In the genomic region with DNA sequence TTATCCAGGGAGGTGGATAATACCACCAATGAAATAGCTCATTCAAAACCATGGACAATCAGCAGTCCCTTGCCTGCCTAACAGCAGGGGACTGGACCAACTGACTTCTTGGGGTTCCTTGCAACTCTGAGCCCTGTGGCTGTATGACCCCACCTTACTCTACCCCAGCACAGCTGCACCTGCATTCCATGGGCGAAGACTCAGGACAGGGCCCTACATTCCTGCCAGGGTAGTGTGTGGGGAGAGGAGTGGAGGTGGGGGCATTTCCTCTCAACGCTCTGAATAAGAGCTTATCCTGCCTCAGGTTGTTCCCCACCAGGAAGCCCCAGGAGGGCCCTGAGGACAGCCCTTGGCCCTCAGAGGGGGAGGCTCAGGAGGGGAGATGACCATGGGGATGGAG, we compare ENCODE assay signal across 15 cellular contexts. TPM values are rescaled to one million over a fixed set of nuclear protein-coding genes. Genes with fewer than 3 reads are reported as not detected.
A peak's percentile ranks its signal among the peaks of the same experiment; 100 is the strongest.
DNase-seq lines count a peak whose midpoint lies in the region; ATAC-seq and TF ChIP-seq lines count a peak whose summit lies in the region.
"Had no signal": no experiment of that assay in that cellular context is flagged by ENCODE, and none has a peak within 500 bp of the region (broad histone marks: within the 10 kb centered on the region; RNA-seq: fewer than 3 reads in every experiment).

No MANE protein-coding gene starts in this region.

- H3K4me3 ChIP-seq in mammary epithelial cell (replicated peaks in 1 of 3; ENCODE audit: insufficient read depth in 1 of 3, low read depth in 2 of 3, low read length in 3 of 3) (no peak overlapping the region), breast epithelium (no peak overlapping the region)
- H3K4me3 ChIP-seq: BLaER1, GM12878 had no signal

- H3K27ac Mint-ChIP-seq in WTC11 = no peak overlapping the region
- peak overlapping the region; percentile 50 for H3K27ac Mint-ChIP-seq in stimulated activated effector memory CD8-positive, alpha-beta T cell treated with anti-CD3 and anti-CD28 coated beads, Interleukin-12 subunit alpha, Interleukin-12 subunit beta, amount 100 ng/mL, for 72 hours

- no peaks in the 10 kb centered on the region for H3K36me3 Mint-ChIP-seq in WTC11
- no peaks in the 10 kb centered on the region for H3K36me3 Mint-ChIP-seq in stimulated activated effector memory CD8-positive, alpha-beta T cell treated with anti-CD3 and anti-CD28 coated beads, Interleukin-12 subunit alpha, Interleukin-12 subunit beta, amount 100 ng/mL, for 72 hours
- H3K36me3 Mint-ChIP-seq: CD8-positive, alpha-beta memory T cell had no signal

- H3K4me1 ChIP-seq in mammary epithelial cell (ENCODE audit: insufficient read depth, low read length) (peaks cover 4% of the 10 kb centered on the region), breast epithelium (no peaks in the 10 kb centered on the region)
- H3K4me1 ChIP-seq: BLaER1 had no signal

- no peaks in the 10 kb centered on the region for H3K79me2 ChIP-seq in mammary epithelial cell (ENCODE audit: insufficient read depth, low read length)

- WGBS in mammary epithelial cell (ENCODE audit: low coverage, missing lambda C conversion rate) = 100% methylated on average over 2 of the region's 2 CpGs

- TF ChIP-seq CTCF in mammary epithelial cell (conservative IDR thresholded peaks at IDR 0.05 in 1 of 2, IDR thresholded peaks at IDR 0.05 in 1 of 2; ENCODE audit: extremely low read depth in 1 of 2, insufficient read depth in 1 of 2, low read depth in 1 of 2, low read length in 2 of 2) = no peak
- no peak for TF ChIP-seq CTCF in breast epithelium (IDR thresholded peaks at IDR 0.05)
- TF ChIP-seq CTCF in WTC11 (IDR thresholded peaks at IDR 0.05) = no peak

- H3K36me3 ChIP-seq in mammary epithelial cell (ENCODE audit: insufficient read depth, low read length) (no peaks in the 10 kb centered on the region), breast epithelium (no peaks in the 10 kb centered on the region)
- H3K36me3 ChIP-seq: BLaER1 had no signal

- peak overlapping the region; percentile 82 for H2AFZ ChIP-seq in mammary epithelial cell (ENCODE audit: low read depth, low read length)

- DNase-seq in mammary epithelial cell = no peak
- DNase-seq in breast epithelium (ENCODE audit: low spot score in 2 of 2) = no peak
- DNase-seq in WTC11 (ENCODE audit: low spot score) = no peak
- DNase-seq in epithelial cell of prostate (ENCODE audit: low read depth, low spot score) = no peak
- DNase-seq in stimulated activated effector memory CD8-positive, alpha-beta T cell treated with anti-CD3 and anti-CD28 coated beads, Interleukin-12 subunit alpha, Interleukin-12 subunit beta, amount 100 ng/mL, for 72 hours (ENCODE audit: low spot score in 2 of 2) = no peak
- DNase-seq in stimulated activated CD4-positive, alpha-beta T cell treated with anti-CD3 and anti-CD28 coated beads, Interleukin-4, amount 100 ng/mL, for 24 hours = no peak
- DNase-seq in SKM-1 treated with dmso at 0.1 percent for 144 hours (lab: John Stamatoyannopoulos, UW; ENCODE audit: unreplicated experiment) = no peak
- DNase-seq: 8988T; AML-193; CD8-positive, alpha-beta memory T cell; DMS 273 treated with DMSO at 0.1 percent for 48 hours; KBM-7 had no signal

- CTCF ChIA-PET in mammary epithelial cell (lab: Charles Lee; ENCODE audit: low non-redundant PET) = no interaction called here
- CTCF ChIA-PET in WTC11 (lab: Charles Lee) = interaction anchor here (0.6 to 2.8 kb wide), 6 partner anchors 10 to 340 kb away, joined by 3 to 16 read pairs (median 3); partner anchors contain the start of gene HMGA1

- H3K27ac ChIP-seq in mammary epithelial cell (ENCODE audit: insufficient read depth, low read depth, low read length) = no peak overlapping the region
- H3K27ac ChIP-seq in breast epithelium = no peak overlapping the region
- H3K27ac ChIP-seq in epithelial cell of prostate = peak overlapping the region; percentile 27
- H3K27ac ChIP-seq: BLaER1 had no signal

- ATAC-seq in WTC11 (0 out of 2 replicates have a peak, but pooled peaks have one; percentile 18), HG03280 (IDR thresholded peaks at IDR 0.05; ENCODE audit: unreplicated experiment) (no peak)
- no peak for ATAC-seq in stimulated activated effector memory CD8-positive, alpha-beta T cell treated with anti-CD3 and anti-CD28 coated beads, Interleukin-12 subunit alpha, Interleukin-12 subunit beta, amount 100 ng/mL, for 72 hours
- ATAC-seq: GM12878 had no signal

- no peak overlapping the region for H3K9ac ChIP-seq in mammary epithelial cell (ENCODE audit: insufficient read depth, low read length)
- H3K9ac ChIP-seq: BLaER1 had no signal

- no peaks in the 10 kb centered on the region for H3K9me3 Mint-ChIP-seq in WTC11
- no peaks in the 10 kb centered on the region for H3K9me3 Mint-ChIP-seq in stimulated activated effector memory CD8-positive, alpha-beta T cell treated with anti-CD3 and anti-CD28 coated beads, Interleukin-12 subunit alpha, Interleukin-12 subunit beta, amount 100 ng/mL, for 72 hours
- H3K9me3 Mint-ChIP-seq: CD8-positive, alpha-beta memory T cell had no signal

- H3K27me3 Mint-ChIP-seq in WTC11 (ENCODE audit: low read depth) = peaks cover 2% of the 10 kb centered on the region; the same call in 1 of the 2 replicates
- H3K27me3 Mint-ChIP-seq: CD8-positive, alpha-beta memory T cell had no signal

- no peak overlapping the region for H3K4me3 Mint-ChIP-seq in WTC11
- H3K4me3 Mint-ChIP-seq in stimulated activated effector memory CD8-positive, alpha-beta T cell treated with anti-CD3 and anti-CD28 coated beads, Interleukin-12 subunit alpha, Interleukin-12 subunit beta, amount 100 ng/mL, for 72 hours = no peak overlapping the region
- H3K4me3 Mint-ChIP-seq: CD8-positive, alpha-beta memory T cell had no signal

- TF ChIP-seq POLR2A in breast epithelium (IDR thresholded peaks at IDR 0.05) = no peak

- dilution Hi-C loops in mammary epithelial cell (cut with HindIII; ENCODE audit: low sequenced_read_pairs) = no loop called here

- H3K27me3 ChIP-seq in mammary epithelial cell (ENCODE audit: insufficient read depth, low read length) = no peaks in the 10 kb centered on the region
- no peaks in the 10 kb centered on the region for H3K27me3 ChIP-seq in breast epithelium
- H3K27me3 ChIP-seq: BLaER1 had no signal

- H4K20me1 ChIP-seq in mammary epithelial cell (ENCODE audit: insufficient read depth, low read length) = no peaks in the 10 kb centered on the region
- H4K20me1 ChIP-seq: BLaER1 had no signal

- BruUV-seq in mammary epithelial cell (replicated peaks; lab: Mats Ljungman, UMichigan) = TSS peak; percentile 62

- peaks cover 38% of the 10 kb centered on the region for H3K4me1 Mint-ChIP-seq in WTC11
- peaks cover 38% of the 10 kb centered on the region for H3K4me1 Mint-ChIP-seq in stimulated activated effector memory CD8-positive, alpha-beta T cell treated with anti-CD3 and anti-CD28 coated beads, Interleukin-12 subunit alpha, Interleukin-12 subunit beta, amount 100 ng/mL, for 72 hours

- POLR2A ChIA-PET in WTC11 (lab: Charles Lee) = interaction anchor here (1.0 to 1.3 kb wide), 2 partner anchors 31 to 41 kb away, joined by 3 to 4 read pairs; partner anchors contain the start of gene HMGA1

- intact Hi-C loops in mammary epithelial cell (cut with micrococcal nuclease) = no loop called here
- intact Hi-C loops in breast epithelium (cut with DNase I; ENCODE audit: low total_unique reads) = no loop called here

- H3K9me3 ChIP-seq in mammary epithelial cell (replicated peaks; ENCODE audit: insufficient read depth, low read length) = no peaks in the 10 kb centered on the region
- H3K9me3 ChIP-seq in breast epithelium = no peaks in the 10 kb centered on the region

- in situ Hi-C loops in mammary epithelial cell (cut with MboI; ENCODE audit: low sequenced_read_pairs in 2 of 2) = loop anchor here in 1 of 2 donors (10.0 kb wide), 1 partner anchor 209 kb away; no protein-coding TSS in a partner anchor

- no peak overlapping the region for H3K4me2 ChIP-seq in mammary epithelial cell (ENCODE audit: insufficient read depth, low read depth, low read length)
- H3K4me2 ChIP-seq: BLaER1 had no signal

TF ChIP-seq in WTC11, 78 proteins besides CTCF, POLR2A, EP300 and RAD21 (continues in another document):
- TF ChIP-seq MYBL2 (CRISPR knock-in tag; IDR thresholded peaks at IDR 0.05) (no peak), JUN (CRISPR knock-in tag; IDR thresholded peaks at IDR 0.05) (no peak), FOXK1 (CRISPR knock-in tag; IDR thresholded peaks at IDR 0.05) (no peak), TEAD1 (CRISPR knock-in tag; IDR thresholded peaks at IDR 0.05) (no peak), ZNF416 (CRISPR knock-in tag; IDR thresholded peaks at IDR 0.05) (no peak), ETV6 (CRISPR knock-in tag; IDR thresholded peaks at IDR 0.05) (no peak)
- TF ChIP-seq, protein P1, sequence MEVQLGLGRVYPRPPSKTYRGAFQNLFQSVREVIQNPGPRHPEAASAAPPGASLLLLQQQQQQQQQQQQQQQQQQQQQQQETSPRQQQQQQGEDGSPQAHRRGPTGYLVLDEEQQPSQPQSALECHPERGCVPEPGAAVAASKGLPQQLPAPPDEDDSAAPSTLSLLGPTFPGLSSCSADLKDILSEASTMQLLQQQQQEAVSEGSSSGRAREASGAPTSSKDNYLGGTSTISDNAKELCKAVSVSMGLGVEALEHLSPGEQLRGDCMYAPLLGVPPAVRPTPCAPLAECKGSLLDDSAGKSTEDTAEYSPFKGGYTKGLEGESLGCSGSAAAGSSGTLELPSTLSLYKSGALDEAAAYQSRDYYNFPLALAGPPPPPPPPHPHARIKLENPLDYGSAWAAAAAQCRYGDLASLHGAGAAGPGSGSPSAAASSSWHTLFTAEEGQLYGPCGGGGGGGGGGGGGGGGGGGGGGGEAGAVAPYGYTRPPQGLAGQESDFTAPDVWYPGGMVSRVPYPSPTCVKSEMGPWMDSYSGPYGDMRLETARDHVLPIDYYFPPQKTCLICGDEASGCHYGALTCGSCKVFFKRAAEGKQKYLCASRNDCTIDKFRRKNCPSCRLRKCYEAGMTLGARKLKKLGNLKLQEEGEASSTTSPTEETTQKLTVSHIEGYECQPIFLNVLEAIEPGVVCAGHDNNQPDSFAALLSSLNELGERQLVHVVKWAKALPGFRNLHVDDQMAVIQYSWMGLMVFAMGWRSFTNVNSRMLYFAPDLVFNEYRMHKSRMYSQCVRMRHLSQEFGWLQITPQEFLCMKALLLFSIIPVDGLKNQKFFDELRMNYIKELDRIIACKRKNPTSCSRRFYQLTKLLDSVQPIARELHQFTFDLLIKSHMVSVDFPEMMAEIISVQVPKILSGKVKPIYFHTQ (CRISPR knock-in tag; IDR thresholded peaks at IDR 0.05) = no peak
- TF ChIP-seq, protein P2, sequence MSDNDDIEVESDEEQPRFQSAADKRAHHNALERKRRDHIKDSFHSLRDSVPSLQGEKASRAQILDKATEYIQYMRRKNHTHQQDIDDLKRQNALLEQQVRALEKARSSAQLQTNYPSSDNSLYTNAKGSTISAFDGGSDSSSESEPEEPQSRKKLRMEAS (CRISPR knock-in tag; IDR thresholded peaks at IDR 0.05) = no peak

RNA-seq across cellular contexts. Expression of gene HMGA1, which starts 30.8 kb away (rescaled TPM):
- 100 to 1,000 TPM in 1 of 2 donors, 10 to 100 TPM in 1; 21.2 to 314 TPM for total RNA-seq in mammary epithelial cell
- 151 TPM for polyA plus RNA-seq in mammary epithelial cell
- 338 TPM for polyA minus RNA-seq in mammary epithelial cell
- 10 to 100 TPM; 10.9 to 20.9 (median 12.8) TPM for total RNA-seq in breast epithelium
- 2,446 to 2,677 TPM (median 2,610 TPM) in 3 replicates for total RNA-seq in WTC11 (2021)

RNA-seq across cellular contexts. Expression of gene SMIM29, which starts 42.9 kb away (rescaled TPM):
- 10 to 100 TPM; 20.3 to 40.6 TPM for total RNA-seq in mammary epithelial cell
- 48.6 TPM for polyA plus RNA-seq in mammary epithelial cell
- polyA minus RNA-seq in mammary epithelial cell = 29.8 TPM
- total RNA-seq in breast epithelium = 10 to 100 TPM; 22.0 to 25.3 (median 22.8) TPM
- total RNA-seq in WTC11 (2021) = 11.7 to 15.1 TPM (median 14.1 TPM) in 3 replicates
